Comparison of ENCODE assay signal across 2 cellular contexts in the genomic region with DNA sequence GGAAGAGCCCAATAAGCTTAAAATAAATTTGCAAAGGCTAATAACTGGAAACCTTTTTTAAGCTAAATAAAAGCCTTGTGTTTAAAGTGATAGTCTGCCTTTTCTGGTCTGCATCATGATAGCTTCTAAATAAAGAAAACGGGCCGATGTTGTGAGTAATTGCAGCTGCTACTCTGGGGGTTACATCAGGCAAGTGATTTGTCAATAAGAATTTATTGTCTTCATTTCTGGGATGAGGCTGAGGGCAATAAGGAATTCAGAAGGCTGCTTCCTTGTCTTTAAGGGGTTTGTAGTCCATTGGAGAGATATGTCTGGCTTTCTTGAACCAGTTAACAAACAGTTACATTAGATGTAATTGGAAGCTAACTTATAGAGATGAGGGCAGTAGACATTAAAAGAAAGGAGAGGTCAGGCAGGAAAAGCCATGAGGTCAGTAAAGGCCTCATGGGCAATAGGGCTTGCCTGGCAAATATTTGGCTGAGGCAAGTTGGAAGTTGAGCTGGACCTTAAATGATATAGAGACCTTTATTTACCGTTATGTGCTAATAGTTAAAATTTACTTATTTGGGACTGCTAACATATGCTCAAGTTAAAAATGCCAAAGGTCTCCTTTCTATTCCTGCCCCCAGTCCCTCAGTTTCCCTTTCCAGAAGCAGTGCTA.
TF ChIP-seq lines count a peak whose summit lies in the region.

No MANE protein-coding gene starts in this region.

TF ChIP-seq in liver, 16 proteins besides CTCF, POLR2A, EP300 and RAD21:
- peak; percentile 12 for TF ChIP-seq YY1 (IDR thresholded peaks at IDR 0.05)
- TF ChIP-seq HNF4G (IDR thresholded peaks at IDR 0.05): no peak
- TF ChIP-seq HNF4A (conservative IDR thresholded peaks at IDR 0.05): peak; percentile 34 to 49
- no peak for TF ChIP-seq SP1 (IDR thresholded peaks at IDR 0.05)
- no peak for TF ChIP-seq MAX (IDR thresholded peaks at IDR 0.05)
- no peak for TF ChIP-seq FOXA1 (IDR thresholded peaks at IDR 0.05)
- TF ChIP-seq, protein P1, sequence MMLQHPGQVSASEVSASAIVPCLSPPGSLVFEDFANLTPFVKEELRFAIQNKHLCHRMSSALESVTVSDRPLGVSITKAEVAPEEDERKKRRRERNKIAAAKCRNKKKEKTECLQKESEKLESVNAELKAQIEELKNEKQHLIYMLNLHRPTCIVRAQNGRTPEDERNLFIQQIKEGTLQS (IDR thresholded peaks at IDR 0.05): no peak
- no peak for TF ChIP-seq NR2F2 (IDR thresholded peaks at IDR 0.05)
- TF ChIP-seq JUND (IDR thresholded peaks at IDR 0.05): no peak
- TF ChIP-seq RXRA (IDR thresholded peaks at IDR 0.05): peak; percentile 23 to 54
- TF ChIP-seq, protein P2, sequence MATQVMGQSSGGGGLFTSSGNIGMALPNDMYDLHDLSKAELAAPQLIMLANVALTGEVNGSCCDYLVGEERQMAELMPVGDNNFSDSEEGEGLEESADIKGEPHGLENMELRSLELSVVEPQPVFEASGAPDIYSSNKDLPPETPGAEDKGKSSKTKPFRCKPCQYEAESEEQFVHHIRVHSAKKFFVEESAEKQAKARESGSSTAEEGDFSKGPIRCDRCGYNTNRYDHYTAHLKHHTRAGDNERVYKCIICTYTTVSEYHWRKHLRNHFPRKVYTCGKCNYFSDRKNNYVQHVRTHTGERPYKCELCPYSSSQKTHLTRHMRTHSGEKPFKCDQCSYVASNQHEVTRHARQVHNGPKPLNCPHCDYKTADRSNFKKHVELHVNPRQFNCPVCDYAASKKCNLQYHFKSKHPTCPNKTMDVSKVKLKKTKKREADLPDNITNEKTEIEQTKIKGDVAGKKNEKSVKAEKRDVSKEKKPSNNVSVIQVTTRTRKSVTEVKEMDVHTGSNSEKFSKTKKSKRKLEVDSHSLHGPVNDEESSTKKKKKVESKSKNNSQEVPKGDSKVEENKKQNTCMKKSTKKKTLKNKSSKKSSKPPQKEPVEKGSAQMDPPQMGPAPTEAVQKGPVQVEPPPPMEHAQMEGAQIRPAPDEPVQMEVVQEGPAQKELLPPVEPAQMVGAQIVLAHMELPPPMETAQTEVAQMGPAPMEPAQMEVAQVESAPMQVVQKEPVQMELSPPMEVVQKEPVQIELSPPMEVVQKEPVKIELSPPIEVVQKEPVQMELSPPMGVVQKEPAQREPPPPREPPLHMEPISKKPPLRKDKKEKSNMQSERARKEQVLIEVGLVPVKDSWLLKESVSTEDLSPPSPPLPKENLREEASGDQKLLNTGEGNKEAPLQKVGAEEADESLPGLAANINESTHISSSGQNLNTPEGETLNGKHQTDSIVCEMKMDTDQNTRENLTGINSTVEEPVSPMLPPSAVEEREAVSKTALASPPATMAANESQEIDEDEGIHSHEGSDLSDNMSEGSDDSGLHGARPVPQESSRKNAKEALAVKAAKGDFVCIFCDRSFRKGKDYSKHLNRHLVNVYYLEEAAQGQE (IDR thresholded peaks at IDR 0.05): peak; percentile 9
- TF ChIP-seq, protein P3, sequence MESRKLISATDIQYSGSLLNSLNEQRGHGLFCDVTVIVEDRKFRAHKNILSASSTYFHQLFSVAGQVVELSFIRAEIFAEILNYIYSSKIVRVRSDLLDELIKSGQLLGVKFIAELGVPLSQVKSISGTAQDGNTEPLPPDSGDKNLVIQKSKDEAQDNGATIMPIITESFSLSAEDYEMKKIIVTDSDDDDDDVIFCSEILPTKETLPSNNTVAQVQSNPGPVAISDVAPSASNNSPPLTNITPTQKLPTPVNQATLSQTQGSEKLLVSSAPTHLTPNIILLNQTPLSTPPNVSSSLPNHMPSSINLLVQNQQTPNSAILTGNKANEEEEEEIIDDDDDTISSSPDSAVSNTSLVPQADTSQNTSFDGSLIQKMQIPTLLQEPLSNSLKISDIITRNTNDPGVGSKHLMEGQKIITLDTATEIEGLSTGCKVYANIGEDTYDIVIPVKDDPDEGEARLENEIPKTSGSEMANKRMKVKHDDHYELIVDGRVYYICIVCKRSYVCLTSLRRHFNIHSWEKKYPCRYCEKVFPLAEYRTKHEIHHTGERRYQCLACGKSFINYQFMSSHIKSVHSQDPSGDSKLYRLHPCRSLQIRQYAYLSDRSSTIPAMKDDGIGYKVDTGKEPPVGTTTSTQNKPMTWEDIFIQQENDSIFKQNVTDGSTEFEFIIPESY (IDR thresholded peaks at IDR 0.05): no peak
- no peak for TF ChIP-seq TAF1 (conservative IDR thresholded peaks at IDR 0.05)
- no peak for TF ChIP-seq FOXA2 (IDR thresholded peaks at IDR 0.05)
- no peak for TF ChIP-seq EGR1 (IDR thresholded peaks at IDR 0.05; ENCODE audit: low read depth in 2 of 2)
TF ChIP-seq in liver: peak in this region for 4.

TF ChIP-seq in HepG2, 621 proteins besides CTCF, POLR2A, EP300 and RAD21:
- TF ChIP-seq, protein P4, sequence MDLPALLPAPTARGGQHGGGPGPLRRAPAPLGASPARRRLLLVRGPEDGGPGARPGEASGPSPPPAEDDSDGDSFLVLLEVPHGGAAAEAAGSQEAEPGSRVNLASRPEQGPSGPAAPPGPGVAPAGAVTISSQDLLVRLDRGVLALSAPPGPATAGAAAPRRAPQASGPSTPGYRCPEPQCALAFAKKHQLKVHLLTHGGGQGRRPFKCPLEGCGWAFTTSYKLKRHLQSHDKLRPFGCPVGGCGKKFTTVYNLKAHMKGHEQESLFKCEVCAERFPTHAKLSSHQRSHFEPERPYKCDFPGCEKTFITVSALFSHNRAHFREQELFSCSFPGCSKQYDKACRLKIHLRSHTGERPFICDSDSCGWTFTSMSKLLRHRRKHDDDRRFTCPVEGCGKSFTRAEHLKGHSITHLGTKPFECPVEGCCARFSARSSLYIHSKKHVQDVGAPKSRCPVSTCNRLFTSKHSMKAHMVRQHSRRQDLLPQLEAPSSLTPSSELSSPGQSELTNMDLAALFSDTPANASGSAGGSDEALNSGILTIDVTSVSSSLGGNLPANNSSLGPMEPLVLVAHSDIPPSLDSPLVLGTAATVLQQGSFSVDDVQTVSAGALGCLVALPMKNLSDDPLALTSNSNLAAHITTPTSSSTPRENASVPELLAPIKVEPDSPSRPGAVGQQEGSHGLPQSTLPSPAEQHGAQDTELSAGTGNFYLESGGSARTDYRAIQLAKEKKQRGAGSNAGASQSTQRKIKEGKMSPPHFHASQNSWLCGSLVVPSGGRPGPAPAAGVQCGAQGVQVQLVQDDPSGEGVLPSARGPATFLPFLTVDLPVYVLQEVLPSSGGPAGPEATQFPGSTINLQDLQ (CRISPR knock-in tag; IDR thresholded peaks at IDR 0.05): no peak
- TF ChIP-seq SNAI1 (CRISPR knock-in tag; IDR thresholded peaks at IDR 0.05; ENCODE audit: borderline replicate concordance): no peak
- no peak for TF ChIP-seq MLX (CRISPR knock-in tag; IDR thresholded peaks at IDR 0.05)
- TF ChIP-seq SRY (CRISPR knock-in tag; IDR thresholded peaks at IDR 0.05): no peak
- no peak for TF ChIP-seq AGO2 (optimal IDR thresholded peaks at IDR 0.05; ENCODE audit: low read depth, low read length)
- TF ChIP-seq SMARCC2 (IDR thresholded peaks at IDR 0.05): no peak
